ENCODE assay signal across 1 cellular context in genomic region chr7:2641406-2642393, GRCh38.
TF ChIP-seq lines count a peak whose summit lies in the region.

No MANE protein-coding gene starts in this region.

TF ChIP-seq in H1, 55 proteins besides CTCF, POLR2A, EP300 and RAD21:
- TF ChIP-seq SIN3A (conservative IDR thresholded peaks at IDR 0.05 in 1 of 2, IDR thresholded peaks at IDR 0.05 in 1 of 2; ENCODE audit: low read depth in 1 of 2, low read length in 2 of 2), result 0 out of 4 replicates have a peak, but pooled peaks have one; percentile 33 to 38
- no peak for TF ChIP-seq EZH2 (IDR thresholded peaks at IDR 0.05; ENCODE audit: low read depth, low read length, severe bottlenecking)
- TF ChIP-seq POU5F1 (IDR thresholded peaks at IDR 0.05; ENCODE audit: low read depth, low read length), result no peak
- no peak for TF ChIP-seq RXRA (IDR thresholded peaks at IDR 0.05; ENCODE audit: insufficient read depth, low read depth, low read length)
- TF ChIP-seq, protein P1, sequence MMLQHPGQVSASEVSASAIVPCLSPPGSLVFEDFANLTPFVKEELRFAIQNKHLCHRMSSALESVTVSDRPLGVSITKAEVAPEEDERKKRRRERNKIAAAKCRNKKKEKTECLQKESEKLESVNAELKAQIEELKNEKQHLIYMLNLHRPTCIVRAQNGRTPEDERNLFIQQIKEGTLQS (IDR thresholded peaks at IDR 0.05; ENCODE audit: insufficient read depth, low read depth, low read length), result 0 out of 2 replicates have a peak, but pooled peaks have one; percentile 15
- TF ChIP-seq ZNF274 (IDR thresholded peaks at IDR 0.05; ENCODE audit: borderline replicate concordance, extremely low read depth, low read length), result no peak
- no peak for TF ChIP-seq KDM5A (IDR thresholded peaks at IDR 0.05; ENCODE audit: low read length)
- peak; percentile 69 for TF ChIP-seq SP1 (IDR thresholded peaks at IDR 0.05; ENCODE audit: low read depth, low read length)
- TF ChIP-seq TCF12 (IDR thresholded peaks at IDR 0.05; ENCODE audit: low read depth, low read length), result 0 out of 2 replicates have a peak, but pooled peaks have one; percentile 40
- no peak for TF ChIP-seq SUZ12 (IDR thresholded peaks at IDR 0.05; ENCODE audit: low read length)
- TF ChIP-seq CEBPB (IDR thresholded peaks at IDR 0.05; ENCODE audit: low read depth, low read length), result no peak
- TF ChIP-seq MAX (IDR thresholded peaks at IDR 0.05), result no peak
- no peak for TF ChIP-seq RNF2 (IDR thresholded peaks at IDR 0.05; ENCODE audit: borderline replicate concordance, low read depth, low read length, missing control alignments, poor library complexity, severe bottlenecking)
- no peak for TF ChIP-seq FOSL1 (IDR thresholded peaks at IDR 0.05; ENCODE audit: insufficient read depth, low read depth, low read length)
- TF ChIP-seq TAF1 (IDR thresholded peaks at IDR 0.05; ENCODE audit: low read depth, low read length), result 0 out of 2 replicates have a peak, but pooled peaks have one; percentile 25
- no peak for TF ChIP-seq NRF1 (IDR thresholded peaks at IDR 0.05; ENCODE audit: low read depth, low read length)
- TF ChIP-seq, protein P2, sequence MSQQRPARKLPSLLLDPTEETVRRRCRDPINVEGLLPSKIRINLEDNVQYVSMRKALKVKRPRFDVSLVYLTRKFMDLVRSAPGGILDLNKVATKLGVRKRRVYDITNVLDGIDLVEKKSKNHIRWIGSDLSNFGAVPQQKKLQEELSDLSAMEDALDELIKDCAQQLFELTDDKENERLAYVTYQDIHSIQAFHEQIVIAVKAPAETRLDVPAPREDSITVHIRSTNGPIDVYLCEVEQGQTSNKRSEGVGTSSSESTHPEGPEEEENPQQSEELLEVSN (IDR thresholded peaks at IDR 0.05), result no peak
- TF ChIP-seq KDM4A (IDR thresholded peaks at IDR 0.05; ENCODE audit: low read depth, low read length, severe bottlenecking), result no peak
- peak; percentile 66 for TF ChIP-seq ASH2L (IDR thresholded peaks at IDR 0.05; ENCODE audit: low read length)
- no peak for TF ChIP-seq YY1 (IDR thresholded peaks at IDR 0.05; ENCODE audit: low read depth, low read length)
- TF ChIP-seq SP4 (IDR thresholded peaks at IDR 0.05; ENCODE audit: low read length), result no peak
- TF ChIP-seq GTF2F1 (IDR thresholded peaks at IDR 0.05; ENCODE audit: borderline replicate concordance, low read depth, low read length), result no peak
- TF ChIP-seq CBX8 (IDR thresholded peaks at IDR 0.05; ENCODE audit: borderline replicate concordance, low read depth, low read length), result no peak
- no peak for TF ChIP-seq TAF7 (optimal IDR thresholded peaks at IDR 0.05; ENCODE audit: borderline replicate concordance, low read depth, low read length)
- TF ChIP-seq HDAC2 (IDR thresholded peaks at IDR 0.05; ENCODE audit: borderline replicate concordance in 1 of 2, low read depth in 2 of 2, low read length in 2 of 2), result no peak
- no peak for TF ChIP-seq CTBP2 (IDR thresholded peaks at IDR 0.05; ENCODE audit: borderline replicate concordance, insufficient read depth, insufficient read length, low read length)
- no peak for TF ChIP-seq SRF (IDR thresholded peaks at IDR 0.05; ENCODE audit: low read depth, low read length)
- no peak for TF ChIP-seq CHD1 (IDR thresholded peaks at IDR 0.05; ENCODE audit: low read depth, low read length)
- no peak for TF ChIP-seq TBP (IDR thresholded peaks at IDR 0.05; ENCODE audit: low read depth, low read length)
- TF ChIP-seq, protein P3, sequence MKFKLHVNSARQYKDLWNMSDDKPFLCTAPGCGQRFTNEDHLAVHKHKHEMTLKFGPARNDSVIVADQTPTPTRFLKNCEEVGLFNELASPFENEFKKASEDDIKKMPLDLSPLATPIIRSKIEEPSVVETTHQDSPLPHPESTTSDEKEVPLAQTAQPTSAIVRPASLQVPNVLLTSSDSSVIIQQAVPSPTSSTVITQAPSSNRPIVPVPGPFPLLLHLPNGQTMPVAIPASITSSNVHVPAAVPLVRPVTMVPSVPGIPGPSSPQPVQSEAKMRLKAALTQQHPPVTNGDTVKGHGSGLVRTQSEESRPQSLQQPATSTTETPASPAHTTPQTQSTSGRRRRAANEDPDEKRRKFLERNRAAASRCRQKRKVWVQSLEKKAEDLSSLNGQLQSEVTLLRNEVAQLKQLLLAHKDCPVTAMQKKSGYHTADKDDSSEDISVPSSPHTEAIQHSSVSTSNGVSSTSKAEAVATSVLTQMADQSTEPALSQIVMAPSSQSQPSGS (IDR thresholded peaks at IDR 0.05; ENCODE audit: low read length), result peak; percentile 90; the same call in 1 of the 2 replicates
- no peak; the same call in 1 of the 2 replicates for TF ChIP-seq GABPA (IDR thresholded peaks at IDR 0.05; ENCODE audit: borderline replicate concordance, insufficient read depth, low read length)
- TF ChIP-seq JUN (IDR thresholded peaks at IDR 0.05; ENCODE audit: low read depth, low read length), result no peak
- TF ChIP-seq, protein P4, sequence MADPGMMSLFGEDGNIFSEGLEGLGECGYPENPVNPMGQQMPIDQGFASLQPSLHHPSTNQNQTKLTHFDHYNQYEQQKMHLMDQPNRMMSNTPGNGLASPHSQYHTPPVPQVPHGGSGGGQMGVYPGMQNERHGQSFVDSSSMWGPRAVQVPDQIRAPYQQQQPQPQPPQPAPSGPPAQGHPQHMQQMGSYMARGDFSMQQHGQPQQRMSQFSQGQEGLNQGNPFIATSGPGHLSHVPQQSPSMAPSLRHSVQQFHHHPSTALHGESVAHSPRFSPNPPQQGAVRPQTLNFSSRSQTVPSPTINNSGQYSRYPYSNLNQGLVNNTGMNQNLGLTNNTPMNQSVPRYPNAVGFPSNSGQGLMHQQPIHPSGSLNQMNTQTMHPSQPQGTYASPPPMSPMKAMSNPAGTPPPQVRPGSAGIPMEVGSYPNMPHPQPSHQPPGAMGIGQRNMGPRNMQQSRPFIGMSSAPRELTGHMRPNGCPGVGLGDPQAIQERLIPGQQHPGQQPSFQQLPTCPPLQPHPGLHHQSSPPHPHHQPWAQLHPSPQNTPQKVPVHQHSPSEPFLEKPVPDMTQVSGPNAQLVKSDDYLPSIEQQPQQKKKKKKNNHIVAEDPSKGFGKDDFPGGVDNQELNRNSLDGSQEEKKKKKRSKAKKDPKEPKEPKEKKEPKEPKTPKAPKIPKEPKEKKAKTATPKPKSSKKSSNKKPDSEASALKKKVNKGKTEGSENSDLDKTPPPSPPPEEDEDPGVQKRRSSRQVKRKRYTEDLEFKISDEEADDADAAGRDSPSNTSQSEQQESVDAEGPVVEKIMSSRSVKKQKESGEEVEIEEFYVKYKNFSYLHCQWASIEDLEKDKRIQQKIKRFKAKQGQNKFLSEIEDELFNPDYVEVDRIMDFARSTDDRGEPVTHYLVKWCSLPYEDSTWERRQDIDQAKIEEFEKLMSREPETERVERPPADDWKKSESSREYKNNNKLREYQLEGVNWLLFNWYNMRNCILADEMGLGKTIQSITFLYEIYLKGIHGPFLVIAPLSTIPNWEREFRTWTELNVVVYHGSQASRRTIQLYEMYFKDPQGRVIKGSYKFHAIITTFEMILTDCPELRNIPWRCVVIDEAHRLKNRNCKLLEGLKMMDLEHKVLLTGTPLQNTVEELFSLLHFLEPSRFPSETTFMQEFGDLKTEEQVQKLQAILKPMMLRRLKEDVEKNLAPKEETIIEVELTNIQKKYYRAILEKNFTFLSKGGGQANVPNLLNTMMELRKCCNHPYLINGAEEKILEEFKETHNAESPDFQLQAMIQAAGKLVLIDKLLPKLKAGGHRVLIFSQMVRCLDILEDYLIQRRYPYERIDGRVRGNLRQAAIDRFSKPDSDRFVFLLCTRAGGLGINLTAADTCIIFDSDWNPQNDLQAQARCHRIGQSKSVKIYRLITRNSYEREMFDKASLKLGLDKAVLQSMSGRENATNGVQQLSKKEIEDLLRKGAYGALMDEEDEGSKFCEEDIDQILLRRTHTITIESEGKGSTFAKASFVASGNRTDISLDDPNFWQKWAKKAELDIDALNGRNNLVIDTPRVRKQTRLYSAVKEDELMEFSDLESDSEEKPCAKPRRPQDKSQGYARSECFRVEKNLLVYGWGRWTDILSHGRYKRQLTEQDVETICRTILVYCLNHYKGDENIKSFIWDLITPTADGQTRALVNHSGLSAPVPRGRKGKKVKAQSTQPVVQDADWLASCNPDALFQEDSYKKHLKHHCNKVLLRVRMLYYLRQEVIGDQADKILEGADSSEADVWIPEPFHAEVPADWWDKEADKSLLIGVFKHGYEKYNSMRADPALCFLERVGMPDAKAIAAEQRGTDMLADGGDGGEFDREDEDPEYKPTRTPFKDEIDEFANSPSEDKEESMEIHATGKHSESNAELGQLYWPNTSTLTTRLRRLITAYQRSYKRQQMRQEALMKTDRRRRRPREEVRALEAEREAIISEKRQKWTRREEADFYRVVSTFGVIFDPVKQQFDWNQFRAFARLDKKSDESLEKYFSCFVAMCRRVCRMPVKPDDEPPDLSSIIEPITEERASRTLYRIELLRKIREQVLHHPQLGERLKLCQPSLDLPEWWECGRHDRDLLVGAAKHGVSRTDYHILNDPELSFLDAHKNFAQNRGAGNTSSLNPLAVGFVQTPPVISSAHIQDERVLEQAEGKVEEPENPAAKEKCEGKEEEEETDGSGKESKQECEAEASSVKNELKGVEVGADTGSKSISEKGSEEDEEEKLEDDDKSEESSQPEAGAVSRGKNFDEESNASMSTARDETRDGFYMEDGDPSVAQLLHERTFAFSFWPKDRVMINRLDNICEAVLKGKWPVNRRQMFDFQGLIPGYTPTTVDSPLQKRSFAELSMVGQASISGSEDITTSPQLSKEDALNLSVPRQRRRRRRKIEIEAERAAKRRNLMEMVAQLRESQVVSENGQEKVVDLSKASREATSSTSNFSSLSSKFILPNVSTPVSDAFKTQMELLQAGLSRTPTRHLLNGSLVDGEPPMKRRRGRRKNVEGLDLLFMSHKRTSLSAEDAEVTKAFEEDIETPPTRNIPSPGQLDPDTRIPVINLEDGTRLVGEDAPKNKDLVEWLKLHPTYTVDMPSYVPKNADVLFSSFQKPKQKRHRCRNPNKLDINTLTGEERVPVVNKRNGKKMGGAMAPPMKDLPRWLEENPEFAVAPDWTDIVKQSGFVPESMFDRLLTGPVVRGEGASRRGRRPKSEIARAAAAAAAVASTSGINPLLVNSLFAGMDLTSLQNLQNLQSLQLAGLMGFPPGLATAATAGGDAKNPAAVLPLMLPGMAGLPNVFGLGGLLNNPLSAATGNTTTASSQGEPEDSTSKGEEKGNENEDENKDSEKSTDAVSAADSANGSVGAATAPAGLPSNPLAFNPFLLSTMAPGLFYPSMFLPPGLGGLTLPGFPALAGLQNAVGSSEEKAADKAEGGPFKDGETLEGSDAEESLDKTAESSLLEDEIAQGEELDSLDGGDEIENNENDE (IDR thresholded peaks at IDR 0.05; ENCODE audit: insufficient replicate concordance, low read length), result no peak
- 0 out of 2 replicates have a peak, but pooled peaks have one; percentile 19 for TF ChIP-seq JUND (IDR thresholded peaks at IDR 0.05; ENCODE audit: low read length)
- no peak for TF ChIP-seq BACH1 (IDR thresholded peaks at IDR 0.05; ENCODE audit: low read length)
- TF ChIP-seq SIX5 (IDR thresholded peaks at IDR 0.05; ENCODE audit: low read depth, low read length), result no peak
- TF ChIP-seq RFX5 (IDR thresholded peaks at IDR 0.05; ENCODE audit: borderline replicate concordance, low read depth, low read length), result no peak
- no peak for TF ChIP-seq MAFK (IDR thresholded peaks at IDR 0.05; ENCODE audit: low read depth, low read length)
- TF ChIP-seq USF2 (IDR thresholded peaks at IDR 0.05; ENCODE audit: low read length), result no peak
- TF ChIP-seq CHD2 (IDR thresholded peaks at IDR 0.05; ENCODE audit: low read length), result no peak
- TF ChIP-seq EGR1 (IDR thresholded peaks at IDR 0.05; ENCODE audit: borderline replicate concordance, low read depth, low read length), result no peak
- no peak for TF ChIP-seq SP2 (IDR thresholded peaks at IDR 0.05; ENCODE audit: low read length)
- no peak for TF ChIP-seq BRCA1 (IDR thresholded peaks at IDR 0.05; ENCODE audit: low read depth, low read length)
- TF ChIP-seq RBBP5 (IDR thresholded peaks at IDR 0.05; ENCODE audit: borderline replicate concordance, low read depth, low read length), result peak; percentile 70; the same call in 1 of the 2 replicates
- TF ChIP-seq CBX5 (IDR thresholded peaks at IDR 0.05; ENCODE audit: low read depth, low read length), result no peak
- TF ChIP-seq TEAD4 (IDR thresholded peaks at IDR 0.05; ENCODE audit: low read depth, low read length), result peak; percentile 86
- no peak for TF ChIP-seq PHF8 (conservative IDR thresholded peaks at IDR 0.05; ENCODE audit: low read depth, low read length)
- TF ChIP-seq BCL11A (IDR thresholded peaks at IDR 0.05; ENCODE audit: low read depth in 2 of 2, low read length in 2 of 2), result no peak
- no peak for TF ChIP-seq POLR2AphosphoS5 (IDR thresholded peaks at IDR 0.05; ENCODE audit: low read depth, low read length)
- TF ChIP-seq SAP30 (IDR thresholded peaks at IDR 0.05; ENCODE audit: insufficient read depth, insufficient replicate concordance, low read length), result no peak
- TF ChIP-seq SIRT6 (IDR thresholded peaks at IDR 0.05; ENCODE audit: low read length), result no peak
- no peak for TF ChIP-seq NANOG (IDR thresholded peaks at IDR 0.05; ENCODE audit: insufficient read depth, low read depth, low read length, poor library complexity, severe bottlenecking)
- peak; percentile 73 for TF ChIP-seq CREB1 (IDR thresholded peaks at IDR 0.05)
- TF ChIP-seq HDAC6 (IDR thresholded peaks at IDR 0.05; ENCODE audit: low read depth, low read length), result no peak
- no peak for TF ChIP-seq KDM1A (IDR thresholded peaks at IDR 0.05; ENCODE audit: borderline replicate concordance, low read length)
